Comparison of ENCODE assay signal across 9 cellular contexts in the genomic region with DNA sequence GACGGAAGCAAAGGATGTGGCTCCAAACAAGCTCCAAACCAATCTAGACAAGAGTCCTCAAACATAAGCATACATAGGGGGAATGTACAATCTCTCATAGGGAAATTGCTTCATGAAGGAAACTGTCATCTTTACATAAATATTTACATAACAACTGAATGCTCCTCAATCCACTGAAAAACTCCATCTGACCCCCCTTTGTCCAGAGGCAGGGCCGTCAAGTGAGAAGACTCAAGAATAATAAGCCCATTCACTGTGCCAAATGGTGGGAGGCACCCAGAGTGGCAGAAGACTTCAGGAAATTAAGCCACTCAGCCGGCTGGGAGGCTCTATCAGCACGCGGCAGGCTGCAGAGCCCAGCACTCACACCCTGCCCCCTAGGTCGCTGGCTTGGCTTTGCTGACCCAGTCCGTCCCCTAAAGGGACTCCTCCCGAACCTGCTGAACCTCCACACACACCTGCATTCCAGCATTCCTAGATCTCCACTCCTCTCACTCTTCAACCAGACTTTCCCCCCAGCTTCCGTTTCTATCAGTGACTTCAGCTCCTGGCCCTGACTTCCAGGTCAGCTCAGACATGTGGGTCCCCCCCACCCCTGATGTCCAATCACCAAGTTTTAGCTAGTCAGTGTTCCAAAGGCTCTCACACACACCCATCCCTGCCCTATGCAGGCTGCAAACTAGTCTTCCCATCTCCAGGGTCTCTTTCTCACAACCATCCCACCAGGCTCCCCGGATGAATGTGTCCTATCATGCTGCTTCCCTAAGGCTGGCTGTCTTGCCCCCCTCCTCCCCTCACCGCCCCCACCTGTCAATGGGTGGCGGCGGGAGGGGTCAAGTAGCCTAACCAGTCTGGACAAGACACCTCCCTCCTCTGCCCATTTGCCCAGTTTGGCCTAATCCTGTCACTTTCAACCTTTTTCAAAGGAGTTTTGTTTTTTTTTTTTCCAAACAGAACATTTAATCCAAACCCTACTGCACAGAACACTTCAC. TPM values are rescaled to one million over a fixed set of nuclear protein-coding genes. Genes with fewer than 3 reads are reported as not detected.
DNase-seq lines count a peak whose midpoint lies in the region; ATAC-seq and TF ChIP-seq lines count a peak whose summit lies in the region.
"Had no signal": no experiment of that assay in that cellular context is flagged by ENCODE, and none has a peak within 500 bp of the region (broad histone marks: within the 10 kb centered on the region; RNA-seq: fewer than 3 reads in every experiment).

No MANE protein-coding gene starts in this region.

- no peak overlapping the region for H3K4me3 ChIP-seq in BLaER1

- H3K36me3 Mint-ChIP-seq in nephron (ENCODE audit: low read depth), result peaks cover 17% of the 10 kb centered on the region
- H3K36me3 Mint-ChIP-seq in activated CD8-positive, alpha-beta T cell treated with anti-CD3 and anti-CD28 coated beads for 36 hours (ENCODE audit: low read depth), result peaks cover 10% of the 10 kb centered on the region

- H3K4me2 ChIP-seq in BLaER1, result peak overlapping the region; percentile 43

- POLR2A ChIA-PET in activated CD8-positive, alpha-beta T cell treated with anti-CD3 and anti-CD28 coated beads for 36 hours (lab: Charles Lee), result interaction anchor here (0.9 to 1.4 kb wide), 3 partner anchors 10 to 25 kb away, joined by 3 to 4 read pairs (median 4); no protein-coding TSS in a partner anchor

- ATAC-seq in activated CD8-positive, alpha-beta T cell treated with anti-CD3 and anti-CD28 coated beads for 36 hours, result no peak

- H3K4me1 ChIP-seq in BLaER1, result peaks cover 50% of the 10 kb centered on the region

- H3K27ac ChIP-seq in BLaER1 (no peak overlapping the region), epithelial cell of prostate (peak overlapping the region; percentile 11)

- H3K9me3 Mint-ChIP-seq in nephron, result peaks cover 11% of the 10 kb centered on the region
- H3K9me3 Mint-ChIP-seq in activated CD8-positive, alpha-beta T cell treated with anti-CD3 and anti-CD28 coated beads for 36 hours, result peaks cover 8% of the 10 kb centered on the region

- H3K4me3 Mint-ChIP-seq in nephron, result peak overlapping the region; percentile 46 to 50 (median 50)
- H3K4me3 Mint-ChIP-seq in activated CD8-positive, alpha-beta T cell treated with anti-CD3 and anti-CD28 coated beads for 36 hours, result no peak overlapping the region

- peaks cover 4% of the 10 kb centered on the region for H3K36me3 ChIP-seq in BLaER1

- no peaks in the 10 kb centered on the region for H3K27me3 ChIP-seq in BLaER1

- no peaks in the 10 kb centered on the region for H3K27me3 Mint-ChIP-seq in nephron (ENCODE audit: low read depth)
- H3K27me3 Mint-ChIP-seq in activated CD8-positive, alpha-beta T cell treated with anti-CD3 and anti-CD28 coated beads for 36 hours, result no peaks in the 10 kb centered on the region

- DNase-seq in NCI-H2227 (lab: John Stamatoyannopoulos, UW; ENCODE audit: unreplicated experiment) (peak; percentile 40), epithelial cell of prostate (ENCODE audit: low read depth, low spot score) (no peak), cerebellar nuclear complex (lab: John Stamatoyannopoulos, UW) (no peak), NCI-H146 (lab: John Stamatoyannopoulos, UW) (no peak)
- DNase-seq in activated CD8-positive, alpha-beta T cell treated with anti-CD3 and anti-CD28 coated beads for 36 hours, result no peak
- DNase-seq in activated CD4-positive, CD25-positive, alpha-beta regulatory T cell treated with anti-CD3 and anti-CD28 coated beads, Interleukin-2, amount 50 U/mL, for 72 hours, result no peak
- DNase-seq: cortex of kidney had no signal

- H3K27ac Mint-ChIP-seq in nephron, result peak overlapping the region; percentile 53 to 87 (median 78)
- no peak overlapping the region for H3K27ac Mint-ChIP-seq in activated CD8-positive, alpha-beta T cell treated with anti-CD3 and anti-CD28 coated beads for 36 hours

- H3K9me3 ChIP-seq in BLaER1, result peaks cover 7% of the 10 kb centered on the region

- CTCF ChIA-PET in activated CD8-positive, alpha-beta T cell treated with anti-CD3 and anti-CD28 coated beads for 36 hours (lab: Charles Lee), result interaction anchor here (1.0 to 2.7 kb wide), 4 partner anchors 19 to 78 kb away, joined by 3 to 12 read pairs (median 4); no protein-coding TSS in a partner anchor

- no peak for TF ChIP-seq CTCF in nephron (IDR thresholded peaks at IDR 0.05; ENCODE audit: unreplicated experiment in 3 of 3)
- no peak for TF ChIP-seq CTCF in activated CD8-positive, alpha-beta T cell treated with anti-CD3 and anti-CD28 coated beads for 36 hours (IDR thresholded peaks at IDR 0.05)

- H4K20me1 ChIP-seq in BLaER1, result peaks cover 86% of the 10 kb centered on the region

- peaks cover 71% of the 10 kb centered on the region for H3K4me1 Mint-ChIP-seq in nephron
- peaks cover 27% of the 10 kb centered on the region for H3K4me1 Mint-ChIP-seq in activated CD8-positive, alpha-beta T cell treated with anti-CD3 and anti-CD28 coated beads for 36 hours (ENCODE audit: low read depth)

- no peak overlapping the region for H3K9ac ChIP-seq in BLaER1

- intact Hi-C loops in activated CD8-positive, alpha-beta T cell treated with anti-CD3 and anti-CD28 coated beads for 36 hours (cut with micrococcal nuclease), result no loop called here

RNA-seq across cellular contexts. Expression of a gene that starts 11.3 kb away (rescaled TPM):
- total RNA-seq in activated CD8-positive, alpha-beta T cell treated with anti-CD3 and anti-CD28 coated beads for 36 hours, result 1 to 10 TPM; 6.6 to 7.2 TPM

RNA-seq across cellular contexts. Expression of a gene that starts 47.6 kb away (rescaled TPM):
- total RNA-seq in activated CD8-positive, alpha-beta T cell treated with anti-CD3 and anti-CD28 coated beads for 36 hours, result 100 to 1,000 TPM; 214 to 215 TPM

RNA-seq across cellular contexts. Expression of a gene that starts 53.4 kb away (rescaled TPM):
- not detected for total RNA-seq in activated CD8-positive, alpha-beta T cell treated with anti-CD3 and anti-CD28 coated beads for 36 hours
